ENCODE assay signal across 17 cellular contexts in genomic region chr5:155929081-155929480, GRCh38.
DNase-seq lines count a peak whose midpoint lies in the region; ATAC-seq and TF ChIP-seq lines count a peak whose summit lies in the region.
"Had no signal": no experiment of that assay in that cellular context is flagged by ENCODE, and none has a peak within 500 bp of the region (broad histone marks: within the 10 kb centered on the region; RNA-seq: fewer than 3 reads in every experiment).

No MANE protein-coding gene starts in this region.

- H3F3A ChIP-seq in SK-N-SH (replicated peaks; ENCODE audit: insufficient read depth): no peaks in the 10 kb centered on the region

- no peak for TF ChIP-seq RAD21 in SK-N-SH (IDR thresholded peaks at IDR 0.05; ENCODE audit: low read length)

- TF ChIP-seq EP300 in SK-N-SH (IDR thresholded peaks at IDR 0.05; ENCODE audit: borderline replicate concordance in 1 of 2, low read depth in 1 of 2, low read length in 1 of 2): no peak

- WGBS in SK-N-SH (ENCODE audit: low lambda C conversion rate): 28% methylated on average over 2 of the region's 2 CpGs

- no peaks in the 10 kb centered on the region for H3K27me3 ChIP-seq in SK-N-SH (ENCODE audit: insufficient read depth)
- H3K27me3 ChIP-seq: BLaER1 treated with 17β-estradiol and CSF1 and Interleukin-3, amounts not matched to agents 10 nM and 100 nM had no signal

- no peaks in the 10 kb centered on the region for H3K4me1 ChIP-seq in SK-N-SH (ENCODE audit: control insufficient read depth in 1 of 2, insufficient read depth in 2 of 2, low read depth in 1 of 2, low read length in 1 of 2)
- H3K4me1 ChIP-seq: A549; BLaER1 treated with 17β-estradiol and CSF1 and Interleukin-3, amounts not matched to agents 10 nM and 100 nM; Caco-2 had no signal

- POLR2A ChIA-PET in SK-N-SH (lab: Yijun Ruan, JAX): no interaction called here

- H3K4me2 ChIP-seq in SK-N-SH: no peak overlapping the region
- H3K4me2 ChIP-seq: A549; BLaER1 treated with 17β-estradiol and CSF1 and Interleukin-3, amounts not matched to agents 10 nM and 100 nM had no signal

- H3K9me3 ChIP-seq in SK-N-SH: no peaks in the 10 kb centered on the region
- H3K9me3 ChIP-seq: A549; BLaER1 treated with 17β-estradiol and CSF1 and Interleukin-3, amounts not matched to agents 10 nM and 100 nM; Caco-2 had no signal

- H4K20me1 ChIP-seq in SK-N-SH (ENCODE audit: insufficient read depth): no peaks in the 10 kb centered on the region
- H4K20me1 ChIP-seq: BLaER1 treated with 17β-estradiol and CSF1 and Interleukin-3, amounts not matched to agents 10 nM and 100 nM had no signal

- no peak overlapping the region for H3K4me3 ChIP-seq in SK-N-SH (ENCODE audit: low read depth in 2 of 2, low read length in 1 of 2)
- H3K4me3 ChIP-seq: A549; BLaER1 treated with 17β-estradiol and CSF1 and Interleukin-3, amounts not matched to agents 10 nM and 100 nM; GM12878 had no signal

- H3K9ac ChIP-seq in SK-N-SH: no peak overlapping the region
- H3K9ac ChIP-seq: BLaER1 treated with 17β-estradiol and CSF1 and Interleukin-3, amounts not matched to agents 10 nM and 100 nM had no signal

- no peaks in the 10 kb centered on the region for H3K79me2 ChIP-seq in SK-N-SH (ENCODE audit: insufficient read depth)

- H3K27ac ChIP-seq in SK-N-SH (ENCODE audit: low read depth in 2 of 2, low read length in 1 of 2): no peak overlapping the region
- H3K27ac ChIP-seq: 22Rv1; A549; BLaER1 treated with 17β-estradiol and CSF1 and Interleukin-3, amounts not matched to agents 10 nM and 100 nM; C4-2B had no signal

- no peak for TF ChIP-seq CTCF in SK-N-SH (IDR thresholded peaks at IDR 0.05)

- no peak for DNase-seq in SK-N-SH
- DNase-seq in astrocyte of the hippocampus (ENCODE audit: low read depth, low spot score): peak; percentile 28
- DNase-seq in activated gamma-delta T cell (lab: John Stamatoyannopoulos, UW): no peak
- DNase-seq: AML-193; Caco-2; Calu3; CD4-positive, alpha-beta T cell; CD8-positive, alpha-beta T cell; DMS79 treated with DMSO at 0.1 percent for 48 hours; GF-D8 had no signal

- no peak overlapping the region for H2AFZ ChIP-seq in SK-N-SH (ENCODE audit: low read depth)

- H3K9me2 ChIP-seq in SK-N-SH: no peaks in the 10 kb centered on the region

- H3K36me3 ChIP-seq in SK-N-SH (replicated peaks in 1 of 2; ENCODE audit: control insufficient read depth in 1 of 2, insufficient read depth in 2 of 2, low read length in 1 of 2): no peaks in the 10 kb centered on the region
- H3K36me3 ChIP-seq: BLaER1 treated with 17β-estradiol and CSF1 and Interleukin-3, amounts not matched to agents 10 nM and 100 nM had no signal

- CTCF ChIA-PET in SK-N-SH (lab: Yijun Ruan, JAX): interaction anchor here (0.6 kb wide), 1 partner anchor 14 kb away, joined by 3 read pairs; no protein-coding TSS in a partner anchor

- ATAC-seq in SK-N-SH treated with all-trans-retinoic acid at 6 μM for 48 hours (no peak), HG03378 (IDR thresholded peaks at IDR 0.05; ENCODE audit: unreplicated experiment) (no peak)
- ATAC-seq: A549; CD8-positive, alpha-beta T cell; GM12878 had no signal

TF ChIP-seq in SK-N-SH treated with all-trans-retinoic acid at 6 μM for 48 hours, 23 proteins besides CTCF, POLR2A, EP300 and RAD21:
- TF ChIP-seq RARB (CRISPR knock-in tag; IDR thresholded peaks at IDR 0.05) (no peak), ISL1 (CRISPR knock-in tag; IDR thresholded peaks at IDR 0.05) (peak; percentile 74)

TF ChIP-seq in SK-N-SH, 30 proteins besides CTCF, POLR2A, EP300 and RAD21:
- TF ChIP-seq MEF2A (IDR thresholded peaks at IDR 0.05; ENCODE audit: borderline replicate concordance, low read depth) (no peak), RCOR1 (IDR thresholded peaks at IDR 0.05; ENCODE audit: low read length) (no peak), MAX (IDR thresholded peaks at IDR 0.05; ENCODE audit: low read depth) (no peak), ZBTB33 (IDR thresholded peaks at IDR 0.05; ENCODE audit: borderline replicate concordance, low read depth) (no peak), RFX5 (IDR thresholded peaks at IDR 0.05; ENCODE audit: low read length) (no peak), USF2 (IDR thresholded peaks at IDR 0.05; ENCODE audit: borderline replicate concordance, low read depth, low read length) (no peak), REST (IDR thresholded peaks at IDR 0.05; ENCODE audit: low read depth, low read length) (no peak), GABPA (IDR thresholded peaks at IDR 0.05; ENCODE audit: low read depth) (no peak), USF1 (IDR thresholded peaks at IDR 0.05; ENCODE audit: borderline replicate concordance, low read depth) (no peak), EZH2phosphoT487 (IDR thresholded peaks at IDR 0.05; ENCODE audit: borderline replicate concordance, low read depth) (no peak), FOSL2 (IDR thresholded peaks at IDR 0.05; ENCODE audit: borderline replicate concordance, low read depth) (no peak), POLR2AphosphoS5 (IDR thresholded peaks at IDR 0.05; ENCODE audit: low read depth, low read length) (no peak), YY1 (IDR thresholded peaks at IDR 0.05; ENCODE audit: low read depth) (no peak), GATA2 (CRISPR knock-in tag; IDR thresholded peaks at IDR 0.05) (no peak), MXI1 (IDR thresholded peaks at IDR 0.05; ENCODE audit: low read depth, low read length) (no peak), NRF1 (IDR thresholded peaks at IDR 0.05; ENCODE audit: low read depth, low read length) (no peak), TEAD4 (IDR thresholded peaks at IDR 0.05; ENCODE audit: borderline replicate concordance, insufficient read depth) (no peak), NFIC (IDR thresholded peaks at IDR 0.05; ENCODE audit: borderline replicate concordance) (no peak)
